10 cellular contexts compared by ENCODE assay signal in genomic region chr2:238127165-238128060, GRCh38. TPM values are rescaled to one million over a fixed set of nuclear protein-coding genes. Genes with fewer than 3 reads are reported as not detected.
DNase-seq lines count a peak whose midpoint lies in the region; ATAC-seq and TF ChIP-seq lines count a peak whose summit lies in the region.
"Had no signal": no experiment of that assay in that cellular context is flagged by ENCODE, and none has a peak within 500 bp of the region (broad histone marks: within the 10 kb centered on the region; RNA-seq: fewer than 3 reads in every experiment).

No MANE protein-coding gene starts in this region.

- POLR2A ChIA-PET in BJ (lab: Charles Lee), result no interaction called here

- H3K36me3 Mint-ChIP-seq in chondrocyte (ENCODE audit: low read depth), result no peaks in the 10 kb centered on the region

- no peak overlapping the region for H3K4me3 Mint-ChIP-seq in chondrocyte (ENCODE audit: unreplicated experiment)

- H3K36me3 ChIP-seq in BJ (ENCODE audit: control insufficient read depth, insufficient read depth, low read length), result no peaks in the 10 kb centered on the region

- no peaks in the 10 kb centered on the region for H3K9me3 Mint-ChIP-seq in chondrocyte (ENCODE audit: low read depth)

- CTCF ChIA-PET in BJ (lab: Yijun Ruan, JAX), result interaction anchor here (0.6 to 1.0 kb wide), 3 partner anchors 11 to 182 kb away, joined by 3 to 5 read pairs (median 4); partner anchors contain the start of gene KLHL30

- no peaks in the 10 kb centered on the region for H3K27me3 ChIP-seq in BJ (ENCODE audit: control insufficient read depth, insufficient read depth, low read length)

- ATAC-seq in HG02678 (IDR thresholded peaks at IDR 0.05; ENCODE audit: unreplicated experiment), result peak; percentile 66
- no peak for ATAC-seq in GM21737 (IDR thresholded peaks at IDR 0.05; ENCODE audit: unreplicated experiment)

- H3K27me3 Mint-ChIP-seq in chondrocyte (ENCODE audit: low read depth), result no peaks in the 10 kb centered on the region

- H3K27ac Mint-ChIP-seq in chondrocyte (ENCODE audit: unreplicated experiment), result no peak overlapping the region

- peak; percentile 52 for TF ChIP-seq CTCF in BJ (IDR thresholded peaks at IDR 0.05; ENCODE audit: insufficient read depth, low read depth, low read length)
- no peak for TF ChIP-seq CTCF in chondrocyte (IDR thresholded peaks at IDR 0.05)
- no peak for TF ChIP-seq CTCF in GM13976 (IDR thresholded peaks at IDR 0.05; ENCODE audit: borderline replicate concordance, control extremely low read depth, extremely low read depth, insufficient read depth, missing control alignments)

- H3K4me3 ChIP-seq in BJ (ENCODE audit: low read depth, low read length), result peak overlapping the region; percentile 20

- in situ Hi-C loops in GM13976 (cut with MboI; ENCODE audit: low sequenced_read_pairs, unreplicated experiment), result no loop called here

- DNase-seq in BJ (ENCODE audit: low read depth), result no peak
- peak; percentile 79 for DNase-seq in chondrocyte (ENCODE audit: low spot score)
- DNase-seq in myocyte (ENCODE audit: low read depth), result peak; percentile 80
- DNase-seq in GM13976 (ENCODE audit: low spot score), result no peak
- DNase-seq in central memory CD4-positive, alpha-beta T cell, result no peak
- DNase-seq in NCI-H82 (lab: John Stamatoyannopoulos, UW), result no peak
- DNase-seq: activated T-cell treated with anti-CD3 and anti-CD28 coated beads for 4 hours had no signal

- H3K4me1 Mint-ChIP-seq in chondrocyte (ENCODE audit: low read depth), result no peaks in the 10 kb centered on the region

RNA-seq across cellular contexts. Expression of gene KLHL30, which starts 11.1 kb away (rescaled TPM):
- 0.29 and 0.58 TPM in 2 replicates for polyA plus RNA-seq in BJ (2011; rRNA removed)
- polyA minus RNA-seq in BJ (2011; rRNA and poly(A)+ RNA removed), result 0.57 and 1.6 TPM in 2 replicates
- total RNA-seq in chondrocyte (12.2 to 25.6 TPM (median 24.4 TPM) in 3 replicates), myocyte (59.5 and 61.3 TPM in 2 replicates)
- 27.2 TPM for polyA plus RNA-seq in myocyte (2012)
- total RNA-seq: lung microvascular endothelial cell had no signal

RNA-seq across cellular contexts. Expression of gene ESPNL, which starts 27.3 kb away (rescaled TPM):
- 1.3 and 2.1 TPM in 2 replicates for polyA plus RNA-seq in BJ (2011; rRNA removed)
- polyA minus RNA-seq in BJ (2011; rRNA and poly(A)+ RNA removed), result 0.87 and 2.5 TPM in 2 replicates
- total RNA-seq in chondrocyte (0.07 to 0.17 TPM (median 0.15 TPM) in 3 replicates), myocyte (7.4 and 8.5 TPM in 2 replicates)
- 3.4 TPM for polyA plus RNA-seq in myocyte (2012)
- total RNA-seq: lung microvascular endothelial cell had no signal

RNA-seq across cellular contexts. Expression of gene ERFE, which starts 31.4 kb away (rescaled TPM):
- 1.2 and 2.9 TPM in 2 replicates for polyA plus RNA-seq in BJ (2011; rRNA removed)
- polyA minus RNA-seq in BJ (2011; rRNA and poly(A)+ RNA removed), result 0.93 and 1.1 TPM in 2 replicates
- 1.8 to 10.3 TPM (median 9.4 TPM) in 3 replicates for total RNA-seq in chondrocyte
- total RNA-seq in myocyte, result 8.5 and 10.1 TPM in 2 replicates
- polyA plus RNA-seq in myocyte (2012), result 1.9 TPM
- total RNA-seq: lung microvascular endothelial cell had no signal

Comparison
In these comparisons a context has a peak if more than half of its experiments do, and no peak if none do; other contexts are left out.
1. DNase-seq: peak in chondrocyte (single experiment) and myocyte (single experiment); none in BJ (single experiment), GM13976 (single experiment), central memory CD4-positive, alpha-beta T cell (single experiment) and NCI-H82 (single experiment).